9 cellular contexts compared by ENCODE assay signal in genomic region chr1:151547119-151547899, GRCh38. TPM values are rescaled to one million over a fixed set of nuclear protein-coding genes. Genes with fewer than 3 reads are reported as not detected.
DNase-seq lines count a peak whose midpoint lies in the region; ATAC-seq, FAIRE-seq and TF ChIP-seq lines count a peak whose summit lies in the region.
"Had no signal": no experiment of that assay in that cellular context is flagged by ENCODE, and none has a peak within 500 bp of the region (broad histone marks: within the 10 kb centered on the region; RNA-seq: fewer than 3 reads in every experiment).

No MANE protein-coding gene starts in this region.

- dilution Hi-C loops in IMR-90 (cut with HindIII; ENCODE audit: low sequenced_read_pairs, unreplicated experiment) = no loop called here

- intact Hi-C loops in IMR-90 (cut with micrococcal nuclease) (loop anchor here (10.0 kb wide), 2 partner anchors 223 to 287 kb away; partner anchors contain the start of genes C2CD4D, PI4KB and RORC), HepG2 (cut with micrococcal nuclease; ENCODE audit: unreplicated experiment) (loop anchor here (2.0 to 10.0 kb wide), 2 partner anchors 17 to 287 kb away; partner anchors contain the start of genes C2CD4D and RORC)

- H2BK120ac ChIP-seq in IMR-90 (ENCODE audit: low read depth, low read length) = peak overlapping the region; percentile 92

- H3K4me3 ChIP-seq in IMR-90 (ENCODE audit: insufficient read depth, low read depth, low read length) (no peak overlapping the region), HepG2 (replicated peaks in 1 of 3; ENCODE audit: insufficient read depth in 1 of 3, low read depth in 2 of 3, low read length in 3 of 3) (peak overlapping the region; percentile 19 to 59 (median 21); a peak in 3 of 6 replicates)

- peak overlapping the region; percentile 95 for H3K4ac ChIP-seq in IMR-90 (ENCODE audit: low read depth, low read length)

- H3K27ac ChIP-seq in 22Rv1 = 0 out of 2 replicates have a peak overlapping the region, but pooled peaks have one; percentile 0
- H3K27ac ChIP-seq in IMR-90 (ENCODE audit: insufficient read depth, low read length) = peak overlapping the region; percentile 71
- peak overlapping the region; percentile 79 for H3K27ac ChIP-seq in HepG2 (ENCODE audit: extremely low read length, insufficient read depth, low read length)

- CTCF ChIA-PET in IMR-90 (lab: Yijun Ruan, JAX) (no interaction called here), HepG2 (lab: Yijun Ruan, JAX; ENCODE audit: low intra/inter-chr PET ratio, low total read pairs) (no interaction called here)

- in situ Hi-C loops in IMR-90 (cut with MboI; ENCODE audit: low sequenced_read_pairs) (loop anchor here (10.0 kb wide), 1 partner anchor 447 kb away; the partner anchor contains the start of gene S100A10), HepG2 (cut with HindIII; ENCODE audit: extremely low pct_ligation_motif_present, low pct_unique_long_range_greater_than_20kb) (loop anchor here (25.0 kb wide), 1 partner anchor 190 kb away; no protein-coding TSS in a partner anchor), GM13977 (cut with MboI; ENCODE audit: low pct_unique_long_range_greater_than_20kb, low sequenced_read_pairs, unreplicated experiment) (no loop called here)

- peaks cover 24 to 72% of the 10 kb centered on the region in 2 experiments for H3K79me1 ChIP-seq in IMR-90 (ENCODE audit: low read depth in 1 of 2, low read length in 2 of 2)

- peak overlapping the region; percentile 40 for H4K5ac ChIP-seq in IMR-90 (ENCODE audit: low read depth, low read length)

- peak; percentile 62 for ATAC-seq in IMR-90 (ENCODE audit: low read depth)
- ATAC-seq in HepG2 = peak; percentile 95

- POLR2A ChIA-PET in IMR-90 (lab: Charles Lee; ENCODE audit: unreplicated experiment) = no interaction called here
- POLR2A ChIA-PET in HepG2 (lab: Yijun Ruan, JAX) = interaction anchor here (0.7 to 2.7 kb wide), 5 partner anchors 18 to 175 kb away, joined by 3 to 15 read pairs (median 7); partner anchors contain the start of genes SELENBP1 and SNX27

- peak overlapping the region; percentile 87 for H4K91ac ChIP-seq in IMR-90 (ENCODE audit: insufficient read depth, low read depth, low read length)

- H4K20me1 ChIP-seq in IMR-90 (ENCODE audit: insufficient read depth, low read length) (peaks cover 28% of the 10 kb centered on the region), HepG2 (ENCODE audit: insufficient read depth, low read length) (no peaks in the 10 kb centered on the region)

- TF ChIP-seq RAD21 in IMR-90 (IDR thresholded peaks at IDR 0.05; ENCODE audit: low read length) (no peak), HepG2 (CRISPR knock-in tag; IDR thresholded peaks at IDR 0.05) (no peak)

- no peaks in the 10 kb centered on the region; the same call in 1 of the 2 replicates for H3K36me3 ChIP-seq in IMR-90 (ENCODE audit: control insufficient read depth, insufficient read depth, low read length)
- no peaks in the 10 kb centered on the region; a peak in 1 of 5 replicates for H3K36me3 ChIP-seq in HepG2 (replicated peaks in 1 of 2; ENCODE audit: control insufficient read depth in 1 of 2, insufficient read depth in 2 of 2, low read length in 2 of 2)

- peak overlapping the region; percentile 70 for H2AFZ ChIP-seq in IMR-90 (replicated peaks; ENCODE audit: low read length, poor library complexity)
- no peak overlapping the region for H2AFZ ChIP-seq in HepG2 (ENCODE audit: low read length)

- H3K27me3 ChIP-seq in IMR-90 (ENCODE audit: control insufficient read depth, insufficient read depth, low read length) (no peaks in the 10 kb centered on the region), HepG2 (ENCODE audit: control insufficient read depth in 1 of 2, insufficient read depth in 2 of 2, low read length in 2 of 2) (no peaks in the 10 kb centered on the region)

- peak overlapping the region; percentile 2; the same call in 1 of the 2 replicates for H3K9ac ChIP-seq in IMR-90 (ENCODE audit: low read depth, low read length)
- peak overlapping the region; percentile 63 for H3K9ac ChIP-seq in HepG2 (ENCODE audit: insufficient read depth, low read depth, low read length)

- WGBS in IMR-90 (ENCODE audit: extremely low coverage in 2 of 2, insufficient read length in 1 of 2), 2 experiments = 53% methylated on average over 3 of the region's 7 CpGs; no CpG with 5 or more reads in 1 of the 2 experiments
- WGBS in HepG2 (ENCODE audit: low lambda C conversion rate) = 5% methylated on average over 7 of the region's 7 CpGs

- peaks cover 12% of the 10 kb centered on the region for H3K79me2 ChIP-seq in HepG2 (ENCODE audit: insufficient read depth, low read length)

- no peak overlapping the region for H3K56ac ChIP-seq in IMR-90 (ENCODE audit: extremely low read depth, insufficient read depth, low read length)

- peak; percentile 93 for DNase-seq in IMR-90
- peak; percentile 28 for DNase-seq in cerebellar cortex (ENCODE audit: low spot score)
- peak; percentile 98 for DNase-seq in HepG2 (ENCODE audit: low spot score)
- no peak for DNase-seq in activated CD4-positive, alpha-beta T cell treated with anti-CD3 and anti-CD28 coated beads, Interleukin-2, amount 50 U/mL, for 1 hour
- DNase-seq in NCI-H2171 (lab: John Stamatoyannopoulos, UW) = no peak
- no peak for DNase-seq in NCI-H2081 (lab: John Stamatoyannopoulos, UW)
- no peak for DNase-seq in GM13977 (ENCODE audit: low spot score)
- DNase-seq: SHP77 treated with DMSO at 0.1 percent for 48 hours had no signal

- peak overlapping the region; percentile 93 for H3K14ac ChIP-seq in IMR-90 (replicated peaks; ENCODE audit: low read depth, low read length)

- peaks cover 34% of the 10 kb centered on the region for H3K9me1 ChIP-seq in IMR-90 (ENCODE audit: insufficient read depth, low read length)

- H3K18ac ChIP-seq in IMR-90 (ENCODE audit: low read depth, low read length) = peak overlapping the region; percentile 20

- no TSS peak for BruUV-seq in IMR-90 (replicated peaks; lab: Mats Ljungman, UMichigan)
- TSS peak; percentile 33 for BruUV-seq in HepG2 (replicated peaks; lab: Mats Ljungman, UMichigan)

- H4K8ac ChIP-seq in IMR-90 (ENCODE audit: low read depth in 2 of 2, low read length in 2 of 2) = peak overlapping the region; percentile 34 to 65

- H3K23ac ChIP-seq in IMR-90 (ENCODE audit: low read depth, low read length) = peak overlapping the region; percentile 96

- H2BK20ac ChIP-seq in IMR-90 (ENCODE audit: low read depth, low read length) = peak overlapping the region; percentile 83

- no peak for TF ChIP-seq CTCF in 22Rv1 (IDR thresholded peaks at IDR 0.05)
- no peak for TF ChIP-seq CTCF in IMR-90 (conservative IDR thresholded peaks at IDR 0.05; ENCODE audit: low read depth, low read length)
- 0 out of 2 replicates have a peak, but pooled peaks have one; percentile 4 for TF ChIP-seq CTCF in HepG2 (CRISPR knock-in tag; IDR thresholded peaks at IDR 0.05)
- no peak for TF ChIP-seq CTCF in GM13977 (IDR thresholded peaks at IDR 0.05; ENCODE audit: extremely low read depth, insufficient read depth, missing control alignments)

- peak overlapping the region; percentile 63 for H3K4me2 ChIP-seq in IMR-90 (ENCODE audit: low read depth, low read length)
- peak overlapping the region; percentile 87 for H3K4me2 ChIP-seq in HepG2 (ENCODE audit: low read depth, low read length)

- H2AK9ac ChIP-seq in IMR-90 (replicated peaks; ENCODE audit: low read depth, low read length, poor library complexity) = peak overlapping the region; percentile 88

- H2AK5ac ChIP-seq in IMR-90 (ENCODE audit: low read depth, low read length) = peak overlapping the region; percentile 99

- peak; percentile 97 for FAIRE-seq in HepG2 (lab: Jason Lieb, UNC)

- TF ChIP-seq EP300 in HepG2 (IDR thresholded peaks at IDR 0.05; ENCODE audit: low read depth in 2 of 2, low read length in 2 of 2) = peak in 1 of 2 experiments; percentile 64; a peak in 1 of 4 replicates
- peak; percentile 76; the same call in 1 of the 2 replicates for TF ChIP-seq EP300 in HepG2 (CRISPR knock-in tag; IDR thresholded peaks at IDR 0.05; ENCODE audit: borderline replicate concordance)

- peaks cover 27% of the 10 kb centered on the region for H3K4me1 ChIP-seq in IMR-90 (ENCODE audit: control insufficient read depth, insufficient read depth, low read length)
- H3K4me1 ChIP-seq in HepG2 (ENCODE audit: insufficient read depth, low read length) = peaks cover 54% of the 10 kb centered on the region

- H2BK15ac ChIP-seq in IMR-90 (ENCODE audit: low read depth, low read length) = peak overlapping the region; percentile 91

- H2BK5ac ChIP-seq in IMR-90 (ENCODE audit: low read depth, low read length, poor library complexity, severe bottlenecking) = peak overlapping the region; percentile 48

- TF ChIP-seq POLR2A in IMR-90 (IDR thresholded peaks at IDR 0.05; ENCODE audit: low read depth, low read length) (no peak), HepG2 (IDR thresholded peaks at IDR 0.05; ENCODE audit: insufficient read depth in 1 of 2, low read depth in 2 of 2, low read length in 2 of 2) (peak in 1 of 2 experiments; percentile 34; a peak in 2 of 4 replicates)

- H3K9me3 ChIP-seq in IMR-90 (ENCODE audit: control insufficient read depth, insufficient read depth, low read length) (no peaks in the 10 kb centered on the region), HepG2 (ENCODE audit: low read length) (no peaks in the 10 kb centered on the region)

RNA-seq across cellular contexts. Expression of gene TUFT1, which starts 7.2 kb away (rescaled TPM):
- total RNA-seq in IMR-90 (2012; rRNA removed) (30.3 and 33.3 TPM in 2 replicates), HepG2 (2016; rRNA removed; fragmentation: Illumina TruSeq; extraction: Trizol) (7.3 and 7.7 TPM in 2 replicates)
- polyA plus RNA-seq in IMR-90 (2012; rRNA removed) (18.4 and 21.2 TPM in 2 replicates), HepG2 (2011; rRNA removed) (6.4 and 6.7 TPM in 2 replicates)
- 9.3 and 11.8 TPM in 2 replicates for polyA plus RNA-seq in IMR-90 (2012; cell fraction: cytosol; rRNA removed)
- 21.8 and 50.3 TPM in 2 replicates for polyA plus RNA-seq in IMR-90 (2012; cell fraction: nucleus; rRNA removed; ENCODE audit: low replicate concordance)
- 0.51 and 1.2 TPM in 2 replicates for total RNA-seq in HepG2 (2016; cell fraction: cytosol; rRNA removed; fragmentation: Illumina TruSeq; extraction: Trizol; ENCODE audit: low read depth)
- 6.6 and 6.9 TPM in 2 replicates for total RNA-seq in HepG2 (2016; cell fraction: insoluble cytoplasmic fraction; rRNA removed; fragmentation: Illumina TruSeq; extraction: Trizol)
- 2.6 and 3.1 TPM in 2 replicates for total RNA-seq in HepG2 (2016; cell fraction: membrane; rRNA removed; fragmentation: Illumina TruSeq; extraction: Trizol)
- total RNA-seq in HepG2 (2016; cell fraction: nucleus; rRNA removed; fragmentation: Illumina TruSeq; extraction: Trizol) = 5.0 and 5.2 TPM in 2 replicates
- 4.2 and 5.5 TPM in 2 replicates for polyA plus RNA-seq in HepG2 (2011; cell fraction: cytosol; rRNA removed)
- polyA plus RNA-seq in HepG2 (2011; cell fraction: nucleus; rRNA removed) = 6.5 and 8.6 TPM in 2 replicates
- 5.2 and 6.2 TPM in 2 replicates for polyA plus RNA-seq in HepG2 (2012)
- polyA plus RNA-seq in HepG2 (2016; cell fraction: cytosol; fragmentation: Illumina TruSeq; extraction: Trizol; ENCODE audit: low read depth) = 0.33 and 0.35 TPM in 2 replicates
- 5.0 and 5.6 TPM in 2 replicates for polyA plus RNA-seq in HepG2 (2016; cell fraction: insoluble cytoplasmic fraction; fragmentation: Illumina TruSeq; extraction: Trizol; ENCODE audit: low read depth)
- polyA plus RNA-seq in HepG2 (2016; cell fraction: membrane; fragmentation: Illumina TruSeq; extraction: Trizol; ENCODE audit: low read depth) = 1.1 TPM in 2 replicates
- 7.7 and 10.7 TPM in 2 replicates for polyA plus RNA-seq in HepG2 (2016; cell fraction: nucleus; fragmentation: Illumina TruSeq; extraction: Trizol; ENCODE audit: insufficient read depth, low read depth)
- polyA minus RNA-seq in HepG2 (2011; rRNA and poly(A)+ RNA removed; ENCODE audit: low replicate concordance) = 6.3 and 18.3 TPM in 2 replicates
- 3.2 and 3.9 TPM in 2 replicates for polyA minus RNA-seq in HepG2 (2011; cell fraction: cytosol; rRNA and poly(A)+ RNA removed)
- 6.3 and 7.5 TPM in 2 replicates for polyA minus RNA-seq in HepG2 (2011; cell fraction: nucleus; rRNA and poly(A)+ RNA removed)

RNA-seq across cellular contexts. Expression of gene CGN, which starts 36.1 kb away (rescaled TPM):
- total RNA-seq in IMR-90 (2012; rRNA removed) (0.28 and 0.36 TPM in 2 replicates), HepG2 (2016; rRNA removed; fragmentation: Illumina TruSeq; extraction: Trizol) (0.24 and 0.75 TPM in 2 replicates)
- polyA plus RNA-seq in IMR-90 (2012; rRNA removed) (0.34 and 0.36 TPM in 2 replicates), HepG2 (2011; rRNA removed) (0.81 and 1.1 TPM in 2 replicates)
- 0.10 and 0.20 TPM in 2 replicates for polyA plus RNA-seq in IMR-90 (2012; cell fraction: cytosol; rRNA removed)
- 0.84 and 1.3 TPM in 2 replicates for polyA plus RNA-seq in IMR-90 (2012; cell fraction: nucleus; rRNA removed; ENCODE audit: low replicate concordance)
- 0.20 and 0.88 TPM in 2 replicates for total RNA-seq in HepG2 (2016; cell fraction: cytosol; rRNA removed; fragmentation: Illumina TruSeq; extraction: Trizol; ENCODE audit: low read depth)
- total RNA-seq in HepG2 (2016; cell fraction: insoluble cytoplasmic fraction; rRNA removed; fragmentation: Illumina TruSeq; extraction: Trizol) = 0.10 and 0.67 TPM in 2 replicates
- 0.19 and 0.28 TPM in 2 replicates for total RNA-seq in HepG2 (2016; cell fraction: membrane; rRNA removed; fragmentation: Illumina TruSeq; extraction: Trizol)
- total RNA-seq in HepG2 (2016; cell fraction: nucleus; rRNA removed; fragmentation: Illumina TruSeq; extraction: Trizol) = 1.3 and 1.6 TPM in 2 replicates
- polyA plus RNA-seq in HepG2 (2011; cell fraction: cytosol; rRNA removed) = 0.18 and 0.21 TPM in 2 replicates
- 3.8 TPM in 2 replicates for polyA plus RNA-seq in HepG2 (2011; cell fraction: nucleus; rRNA removed)
- 1.7 and 3.2 TPM in 2 replicates for polyA plus RNA-seq in HepG2 (2012)
- 0.03 TPM in 1 of 2 replicates, not detected in the other for polyA plus RNA-seq in HepG2 (2016; cell fraction: cytosol; fragmentation: Illumina TruSeq; extraction: Trizol; ENCODE audit: low read depth)
- 0.27 and 0.43 TPM in 2 replicates for polyA plus RNA-seq in HepG2 (2016; cell fraction: insoluble cytoplasmic fraction; fragmentation: Illumina TruSeq; extraction: Trizol; ENCODE audit: low read depth)
- 0.03 and 0.10 TPM in 2 replicates for polyA plus RNA-seq in HepG2 (2016; cell fraction: membrane; fragmentation: Illumina TruSeq; extraction: Trizol; ENCODE audit: low read depth)
- polyA plus RNA-seq in HepG2 (2016; cell fraction: nucleus; fragmentation: Illumina TruSeq; extraction: Trizol; ENCODE audit: insufficient read depth, low read depth) = 2.3 and 2.8 TPM in 2 replicates
- polyA minus RNA-seq in HepG2 (2011; rRNA and poly(A)+ RNA removed; ENCODE audit: low replicate concordance) = 0.63 and 2.7 TPM in 2 replicates
- polyA minus RNA-seq in HepG2 (2011; cell fraction: cytosol; rRNA and poly(A)+ RNA removed) = 0.70 TPM in 1 of 2 replicates, not detected in the other
- polyA minus RNA-seq in HepG2 (2011; cell fraction: nucleus; rRNA and poly(A)+ RNA removed) = 2.7 and 3.9 TPM in 2 replicates

Comparison
In these comparisons a context has a peak if more than half of its experiments do, and no peak if none do; other contexts are left out.
1. H3K27ac ChIP-seq: peak in every context shown above with its lines; median percentile 79 in HepG2; 71 in IMR-90; 0 in 22Rv1.
2. DNase-seq: peak in IMR-90 (single experiment), cerebellar cortex (single experiment) and HepG2 (single experiment); none in activated CD4-positive, alpha-beta T cell treated with anti-CD3 and anti-CD28 coated beads, Interleukin-2, amount 50 U/mL, for 1 hour (single experiment), NCI-H2171 (single experiment), NCI-H2081 (0 of 2) and GM13977 (single experiment).